22 cellular contexts compared by ENCODE assay signal in the genomic region with DNA sequence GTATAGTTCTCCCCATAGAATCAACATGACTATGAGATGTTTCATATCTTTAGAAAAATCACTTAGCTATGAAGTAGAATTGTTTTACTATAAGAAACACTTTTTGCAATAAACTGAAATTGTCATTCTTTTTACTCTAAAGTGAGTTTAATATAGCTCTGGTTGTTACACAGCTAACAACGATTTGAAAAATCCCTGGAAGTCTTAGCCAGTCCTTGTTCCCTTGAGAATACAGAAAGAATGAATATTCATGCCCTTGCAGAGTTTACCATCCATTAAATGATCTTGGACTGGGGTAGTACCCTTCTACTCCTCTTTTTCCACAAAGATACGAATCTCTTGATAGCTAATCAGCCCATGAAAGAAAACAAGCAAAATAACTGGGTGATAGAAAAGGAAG.
"Had no signal": no experiment of that assay in that cellular context is flagged by ENCODE, and none has a peak within 500 bp of the region (broad histone marks: within the 10 kb centered on the region; RNA-seq: fewer than 3 reads in every experiment).

No MANE protein-coding gene starts in this region.

- H3K36me3 Mint-ChIP-seq: WTC11 had no signal

- DNase-seq: activated CD4-positive, alpha-beta T cell treated with anti-CD3 and anti-CD28 coated beads for 48 hours; activated CD4-positive, alpha-beta T cell treated with anti-CD3 and anti-CD28 coated beads, Interleukin-2, amount 50 U/mL, for 4 hours; activated CD4-positive, CD25-positive, alpha-beta regulatory T cell treated with anti-CD3 and anti-CD28 coated beads, Interleukin-2, amount 50 U/mL, for 72 hours; activated CD8-positive, alpha-beta memory T cell treated with anti-CD3 and anti-CD28 coated beads, Interleukin-2, amount 10 ng/mL, durations not matched to agents 7 days and 5 days; activated CD8-positive, alpha-beta T cell treated with anti-CD3 and anti-CD28 coated beads, Interleukin-2, amount 10 ng/mL, durations not matched to agents 7 days and 5 days; activated gamma-delta T cell treated with Interleukin-2 at 50 U/mL for 16 hours; activated naive CD4-positive, alpha-beta T cell treated with anti-CD3 and anti-CD28 coated beads, Interleukin-2, amount 10 ng/mL, durations not matched to agents 7 days and 5 days; activated naive CD8-positive, alpha-beta T cell treated with anti-CD3 and anti-CD28 coated beads for 36 hours; activated T-cell treated with anti-CD3 and anti-CD28 coated beads, Interleukin-2, amount 50 U/mL, for 4 hours; KG1; NCI-H1048; NCI-H146; NCI-H187 treated with DMSO at 0.1 percent for 48 hours; NCI-H2081 treated with DMSO at 0.1 percent for 48 hours; NCI-H446; NCI-H524; SIG-M5; T-helper 17 cell; T-helper 9 cell had no signal

- H3K27ac Mint-ChIP-seq: activated CD8-positive, alpha-beta memory T cell treated with anti-CD3 and anti-CD28 coated beads, Interleukin-2, amount 10 ng/mL, durations not matched to agents 7 days and 5 days; activated CD8-positive, alpha-beta T cell treated with anti-CD3 and anti-CD28 coated beads, Interleukin-2, amount 10 ng/mL, durations not matched to agents 7 days and 5 days; activated naive CD4-positive, alpha-beta T cell treated with anti-CD3 and anti-CD28 coated beads, Interleukin-2, amount 10 ng/mL, durations not matched to agents 7 days and 5 days; activated naive CD8-positive, alpha-beta T cell treated with anti-CD3 and anti-CD28 coated beads for 36 hours; activated T-helper 2 cell treated with anti-CD3 and anti-CD28 coated beads, Interferon-gamma antibody, Interleukin-2, Interleukin-4, amounts not matched to agents 10 μg/mL and 5 μg/mL and 100 μg/mL, durations not matched to agents 14 hours and 24 hours and 36 hours; T-helper 17 cell; WTC11 had no signal

- H3K9me3 Mint-ChIP-seq: activated naive CD4-positive, alpha-beta T cell treated with anti-CD3 and anti-CD28 coated beads, Interleukin-2, amount 10 ng/mL, durations not matched to agents 7 days and 5 days; activated naive CD8-positive, alpha-beta T cell treated with anti-CD3 and anti-CD28 coated beads for 36 hours; activated T-helper 2 cell treated with anti-CD3 and anti-CD28 coated beads, Interferon-gamma antibody, Interleukin-2, Interleukin-4, amounts not matched to agents 10 μg/mL and 5 μg/mL and 100 μg/mL, durations not matched to agents 14 hours and 24 hours and 36 hours; central memory CD8-positive, alpha-beta T cell; WTC11 had no signal

- H3K4me3 Mint-ChIP-seq: activated CD8-positive, alpha-beta memory T cell treated with anti-CD3 and anti-CD28 coated beads, Interleukin-2, amount 10 ng/mL, durations not matched to agents 7 days and 5 days; activated CD8-positive, alpha-beta T cell treated with anti-CD3 and anti-CD28 coated beads, Interleukin-2, amount 10 ng/mL, durations not matched to agents 7 days and 5 days; activated naive CD4-positive, alpha-beta T cell treated with anti-CD3 and anti-CD28 coated beads, Interleukin-2, amount 10 ng/mL, durations not matched to agents 7 days and 5 days; activated naive CD8-positive, alpha-beta T cell treated with anti-CD3 and anti-CD28 coated beads for 36 hours; activated T-cell treated with anti-CD3 and anti-CD28 coated beads, Interleukin-2, amount 50 U/mL, for 4 hours; central memory CD8-positive, alpha-beta T cell; T-helper 17 cell; WTC11 had no signal

- H3K4me1 Mint-ChIP-seq: activated CD8-positive, alpha-beta memory T cell treated with anti-CD3 and anti-CD28 coated beads, Interleukin-2, amount 10 ng/mL, durations not matched to agents 7 days and 5 days; activated naive CD4-positive, alpha-beta T cell treated with anti-CD3 and anti-CD28 coated beads, Interleukin-2, amount 10 ng/mL, durations not matched to agents 7 days and 5 days; activated naive CD8-positive, alpha-beta T cell treated with anti-CD3 and anti-CD28 coated beads for 36 hours; central memory CD8-positive, alpha-beta T cell; WTC11 had no signal

- H3K27me3 Mint-ChIP-seq: activated CD8-positive, alpha-beta memory T cell treated with anti-CD3 and anti-CD28 coated beads, Interleukin-2, amount 10 ng/mL, durations not matched to agents 7 days and 5 days; activated naive CD4-positive, alpha-beta T cell treated with anti-CD3 and anti-CD28 coated beads, Interleukin-2, amount 10 ng/mL, durations not matched to agents 7 days and 5 days; activated naive CD8-positive, alpha-beta T cell treated with anti-CD3 and anti-CD28 coated beads for 36 hours; central memory CD8-positive, alpha-beta T cell; T-helper 17 cell had no signal

- ATAC-seq: activated CD8-positive, alpha-beta memory T cell treated with anti-CD3 and anti-CD28 coated beads, Interleukin-2, amount 10 ng/mL, durations not matched to agents 7 days and 5 days; activated CD8-positive, alpha-beta T cell treated with anti-CD3 and anti-CD28 coated beads, Interleukin-2, amount 10 ng/mL, durations not matched to agents 7 days and 5 days; activated T-cell treated with anti-CD3 and anti-CD28 coated beads, Interleukin-2, amount 50 U/mL, for 4 hours; T-helper 17 cell; WTC11 had no signal
